ENCODE assay signal across 33 cellular contexts in genomic region chr5:125398466-125398865, GRCh38.
"Had no signal": no experiment of that assay in that cellular context is flagged by ENCODE, and none has a peak within 500 bp of the region (broad histone marks: within the 10 kb centered on the region; RNA-seq: fewer than 3 reads in every experiment).

No MANE protein-coding gene starts in this region.

- H3K9me3 ChIP-seq: body of pancreas, breast epithelium had no signal

- H3K27ac ChIP-seq: adrenal gland, body of pancreas, brain microvascular endothelial cell, breast epithelium, VCaP had no signal

- H3K4me1 ChIP-seq: adrenal gland, body of pancreas, breast epithelium had no signal

- H3K4me3 ChIP-seq: adrenal gland, body of pancreas, breast epithelium had no signal

- H3K36me3 ChIP-seq: adrenal gland, brain microvascular endothelial cell, breast epithelium had no signal

- DNase-seq: activated B cell treated with CpG ODN at 0.5 μM for 24 hours; activated CD4-positive, alpha-beta memory T cell treated with anti-CD3 and anti-CD28 coated beads for 36 hours; activated CD4-positive, alpha-beta T cell treated with anti-CD3 and anti-CD28 coated beads for 4 hours; activated CD4-positive, alpha-beta T cell treated with anti-CD3 and anti-CD28 coated beads, Interleukin-2, amount 10 ng/mL, durations not matched to agents 24 days and 14 days; activated CD4-positive, alpha-beta T cell treated with anti-CD3 and anti-CD28 coated beads, Interleukin-2, amount 50 U/mL, for 1 hour; activated CD4-positive, alpha-beta T cell treated with anti-CD3 and anti-CD28 coated beads, Interleukin-2, amount 50 U/mL, for 4 hours; activated CD4-positive, CD25-positive, alpha-beta regulatory T cell treated with anti-CD3 and anti-CD28 coated beads, Interleukin-2, amount 50 U/mL, for 72 hours; activated CD8-positive, alpha-beta memory T cell treated with anti-CD3 and anti-CD28 coated beads, Interleukin-2, amount 50 U/mL, for 4 hours; activated CD8-positive, alpha-beta T cell treated with anti-CD3 and anti-CD28 coated beads for 36 hours; activated effector memory CD4-positive, alpha-beta T cell treated with anti-CD3 and anti-CD28 coated beads, Interleukin-2, amount 50 U/mL, for 16 hours; activated gamma-delta T cell treated with Interleukin-2 at 50 U/mL for 16 hours; activated naive CD4-positive, alpha-beta T cell; activated naive CD4-positive, alpha-beta T cell treated with anti-CD3 and anti-CD28 coated beads for 36 hours; activated naive CD4-positive, alpha-beta T cell treated with anti-CD3 and anti-CD28 coated beads, Interleukin-2, amount 50 U/mL, for 16 hours; activated naive CD8-positive, alpha-beta T cell treated with anti-CD3 and anti-CD28 coated beads for 36 hours; activated T-cell treated with anti-CD3 and anti-CD28 coated beads for 4 hours; activated T-cell treated with anti-CD3 and anti-CD28 coated beads, Interleukin-2, amount 50 U/mL, for 1 hour; activated T-cell treated with anti-CD3 and anti-CD28 coated beads, Interleukin-2, amount 50 U/mL, for 4 hours; activated T-cell treated with anti-CD3 and anti-CD28 coated beads, Interleukin-2, amount 50 U/mL, for 72 hours; adrenal gland; amniotic stem cell; aorta; body of pancreas; brain microvascular endothelial cell; caudate nucleus; cerebellar nuclear complex; T-helper 17 cell had no signal

- ATAC-seq: activated CD8-positive, alpha-beta T cell treated with anti-CD3 and anti-CD28 coated beads for 36 hours; activated naive CD4-positive, alpha-beta T cell treated with anti-CD3 and anti-CD28 coated beads, Interleukin-2, amount 50 U/mL, for 72 hours; activated T-cell treated with anti-CD3 and anti-CD28 coated beads, Interleukin-2, amount 50 U/mL, for 4 hours; activated T-cell treated with anti-CD3 and anti-CD28 coated beads, Interleukin-2, amount 50 U/mL, for 72 hours; activated T-helper 17 cell treated with anti-CD3 and anti-CD28 coated beads, Interleukin-2, amount 50 U/mL, for 72 hours; body of pancreas; T-helper 17 cell had no signal

- FAIRE-seq: astrocyte, TTC549 had no signal

- H3K27me3 ChIP-seq: adrenal gland, body of pancreas, brain microvascular endothelial cell, breast epithelium had no signal
